In genomic region chr10:48399056-48399541, GRCh38 we compare ENCODE assay signal across 1 cellular context.
TF ChIP-seq lines count a peak whose summit lies in the region.

No MANE protein-coding gene starts in this region.

TF ChIP-seq in H1, 55 proteins besides CTCF, POLR2A, EP300 and RAD21 (continued from another document):
- TF ChIP-seq CHD7 (IDR thresholded peaks at IDR 0.05; ENCODE audit: insufficient replicate concordance, low read length) (no peak), E2F6 (IDR thresholded peaks at IDR 0.05) (no peak), CTBP2 (IDR thresholded peaks at IDR 0.05; ENCODE audit: borderline replicate concordance, insufficient read depth, insufficient read length, low read length) (no peak), KDM5A (IDR thresholded peaks at IDR 0.05; ENCODE audit: low read length) (no peak), SIRT6 (IDR thresholded peaks at IDR 0.05; ENCODE audit: low read length) (no peak), TBP (IDR thresholded peaks at IDR 0.05; ENCODE audit: low read depth, low read length) (no peak), BACH1 (IDR thresholded peaks at IDR 0.05; ENCODE audit: low read length) (no peak), PHF8 (conservative IDR thresholded peaks at IDR 0.05; ENCODE audit: low read depth, low read length) (no peak), SP1 (IDR thresholded peaks at IDR 0.05; ENCODE audit: low read depth, low read length) (no peak), MAX (IDR thresholded peaks at IDR 0.05) (no peak), SRF (IDR thresholded peaks at IDR 0.05; ENCODE audit: low read depth, low read length) (no peak)
